Comparison of ENCODE assay signal across 21 cellular contexts in genomic region chr15:41778503-41778902, GRCh38. TPM values are rescaled to one million over a fixed set of nuclear protein-coding genes. Genes with fewer than 3 reads are reported as not detected.
A peak's percentile ranks its signal among the peaks of the same experiment; 100 is the strongest.
DNase-seq lines count a peak whose midpoint lies in the region; ATAC-seq and TF ChIP-seq lines count a peak whose summit lies in the region.
"Had no signal": no experiment of that assay in that cellular context is flagged by ENCODE, and none has a peak within 500 bp of the region (broad histone marks: within the 10 kb centered on the region; RNA-seq: fewer than 3 reads in every experiment).

No MANE protein-coding gene starts in this region.

- TF ChIP-seq CTCF in CD4-positive, alpha-beta T cell (IDR thresholded peaks at IDR 0.05) = no peak
- no peak for TF ChIP-seq CTCF in Loucy (conservative IDR thresholded peaks at IDR 0.05; ENCODE audit: low read length)
- TF ChIP-seq CTCF in Peyer's patch (IDR thresholded peaks at IDR 0.05) = no peak

- intact Hi-C loops in CD4-positive, alpha-beta T cell (cut with DNase I, micrococcal nuclease) = no loop called here

- H3K4me3 ChIP-seq in Loucy (ENCODE audit: low read length, poor library complexity, severe bottlenecking) (peak overlapping the region; percentile 95), Peyer's patch (no peak overlapping the region)
- H3K4me3 ChIP-seq: ascending aorta, gastrocnemius medialis, ovary, vagina had no signal

- peak overlapping the region; percentile 21 for H3K4me3 Mint-ChIP-seq in CD4-positive, alpha-beta T cell
- peak overlapping the region in 6 of 10 donors; percentile 1 to 46 (median 21) for H3K4me3 Mint-ChIP-seq in naive thymus-derived CD8-positive, alpha-beta T cell
- H3K4me3 Mint-ChIP-seq: memory B cell; stimulated activated naive CD8-positive, alpha-beta T cell treated with anti-CD3 and anti-CD28 coated beads, Interleukin-15, Interleukin-2, amounts not matched to agents 100 ng/mL and 50 ng/mL, for 24 hours had no signal

- H3K9me3 ChIP-seq in CD4-positive, alpha-beta T cell (ENCODE audit: control insufficient read depth, low read length) = no peaks in the 10 kb centered on the region
- H3K9me3 ChIP-seq in Loucy (ENCODE audit: insufficient read depth, low read depth, low read length) (no peaks in the 10 kb centered on the region), Peyer's patch (no peaks in the 10 kb centered on the region)
- H3K9me3 ChIP-seq: ascending aorta, gastrocnemius medialis, ovary, vagina had no signal

- H3K27ac ChIP-seq in CD4-positive, alpha-beta T cell (ENCODE audit: low read depth, low read length) = no peak overlapping the region
- H3K27ac ChIP-seq in Peyer's patch = no peak overlapping the region
- H3K27ac ChIP-seq: ascending aorta had no signal

- no peaks in the 10 kb centered on the region for H3K9me3 Mint-ChIP-seq in CD4-positive, alpha-beta T cell
- H3K9me3 Mint-ChIP-seq in naive thymus-derived CD8-positive, alpha-beta T cell = no peaks in the 10 kb centered on the region
- H3K9me3 Mint-ChIP-seq: memory B cell; stimulated activated naive CD8-positive, alpha-beta T cell treated with anti-CD3 and anti-CD28 coated beads, Interleukin-15, Interleukin-2, amounts not matched to agents 100 ng/mL and 50 ng/mL, for 24 hours had no signal

- H3K36me3 ChIP-seq in Loucy (ENCODE audit: insufficient read depth, low read length) = no peaks in the 10 kb centered on the region
- no peaks in the 10 kb centered on the region for H3K36me3 ChIP-seq in Peyer's patch
- H3K36me3 ChIP-seq: ascending aorta, gastrocnemius medialis, ovary, vagina had no signal

- CTCF ChIA-PET in CD4-positive, alpha-beta T cell (lab: Charles Lee) = no interaction called here

- H3K36me3 Mint-ChIP-seq in CD4-positive, alpha-beta T cell (ENCODE audit: low read depth) = peaks cover 28% of the 10 kb centered on the region
- peaks cover 5 to 28% (median 9%) of the 10 kb centered on the region in 3 donors for H3K36me3 Mint-ChIP-seq in naive thymus-derived CD8-positive, alpha-beta T cell

- peaks cover 82% of the 10 kb centered on the region for H3K4me1 ChIP-seq in Loucy (ENCODE audit: insufficient read depth, low read length, poor library complexity, severe bottlenecking)
- H3K4me1 ChIP-seq in Peyer's patch = peaks cover 0 to 41% (median 4%) of the 10 kb centered on the region in 4 donors

- peak overlapping the region; percentile 86 for H3K9ac ChIP-seq in Loucy (ENCODE audit: low read depth, low read length, poor library complexity, severe bottlenecking)

- no peaks in the 10 kb centered on the region for H3K27me3 Mint-ChIP-seq in CD4-positive, alpha-beta T cell
- no peaks in the 10 kb centered on the region for H3K27me3 Mint-ChIP-seq in naive thymus-derived CD8-positive, alpha-beta T cell
- H3K27me3 Mint-ChIP-seq: memory B cell; stimulated activated naive CD8-positive, alpha-beta T cell treated with anti-CD3 and anti-CD28 coated beads, Interleukin-15, Interleukin-2, amounts not matched to agents 100 ng/mL and 50 ng/mL, for 24 hours had no signal

- H3K4me1 Mint-ChIP-seq in CD4-positive, alpha-beta T cell (ENCODE audit: low read depth) = peaks cover 77% of the 10 kb centered on the region
- H3K4me1 Mint-ChIP-seq in naive thymus-derived CD8-positive, alpha-beta T cell = peaks cover 36 to 89% (median 78%) of the 10 kb centered on the region in 4 donors

- POLR2A ChIA-PET in CD4-positive, alpha-beta T cell (lab: Charles Lee) = no interaction called here
- POLR2A ChIA-PET in naive thymus-derived CD8-positive, alpha-beta T cell (lab: Charles Lee) = interaction anchor here (0.6 kb wide), 1 partner anchor 88 kb away, joined by 5 read pairs; no protein-coding TSS in a partner anchor

- H3K9me2 ChIP-seq in Loucy (replicated peaks; ENCODE audit: low read depth, low read length) = no peaks in the 10 kb centered on the region

- no peak overlapping the region for H2AFZ ChIP-seq in Loucy (ENCODE audit: low read length)

- peak overlapping the region; percentile 91 for H3K4me2 ChIP-seq in Loucy (ENCODE audit: low read depth, low read length, poor library complexity, severe bottlenecking)

- H4K20me1 ChIP-seq in Loucy (ENCODE audit: insufficient read depth, low read length, poor library complexity, severe bottlenecking) = no peaks in the 10 kb centered on the region

- no peak for DNase-seq in CD4-positive, alpha-beta T cell
- DNase-seq in dermis blood vessel endothelial cell (peak; percentile 62), Peyer's patch (no peak), GOT3 (lab: John Stamatoyannopoulos, UW) (no peak), SK-N-DZ (ENCODE audit: low spot score) (no peak), glomerular visceral epithelial cell (ENCODE audit: extremely low spot score) (no peak)
- no peak for DNase-seq in naive thymus-derived CD8-positive, alpha-beta T cell
- DNase-seq: activated effector memory CD4-positive, alpha-beta T cell treated with Interleukin-2 at 50 U/mL for 16 hours; DMS53; gastrocnemius medialis; MM.1S; NCI-H2029; NCI-H526; ovary; small intestine; T-helper 9 cell had no signal

- H3K27ac Mint-ChIP-seq in CD4-positive, alpha-beta T cell = no peak overlapping the region
- peak overlapping the region in 5 of 10 donors; percentile 19 to 72 (median 54) for H3K27ac Mint-ChIP-seq in naive thymus-derived CD8-positive, alpha-beta T cell
- H3K27ac Mint-ChIP-seq: memory B cell; stimulated activated naive CD8-positive, alpha-beta T cell treated with anti-CD3 and anti-CD28 coated beads, Interleukin-15, Interleukin-2, amounts not matched to agents 100 ng/mL and 50 ng/mL, for 24 hours had no signal

- TF ChIP-seq POLR2A in Peyer's patch (IDR thresholded peaks at IDR 0.05) = no peak

- H3F3A ChIP-seq in Loucy (ENCODE audit: low read depth) = no peaks in the 10 kb centered on the region

- no peak for ATAC-seq in CD4-positive, alpha-beta T cell (ENCODE audit: poor library complexity)
- no peak for ATAC-seq in naive thymus-derived CD8-positive, alpha-beta T cell
- ATAC-seq: gastrocnemius medialis had no signal

- peaks cover 71% of the 10 kb centered on the region for H3K79me2 ChIP-seq in Loucy (ENCODE audit: insufficient read depth, low read length)

- no peaks in the 10 kb centered on the region for H3K27me3 ChIP-seq in CD4-positive, alpha-beta T cell (ENCODE audit: control insufficient read depth, insufficient read depth, low read length)
- H3K27me3 ChIP-seq in Loucy (ENCODE audit: insufficient read depth, low read length, poor library complexity, severe bottlenecking) (no peaks in the 10 kb centered on the region), Peyer's patch (no peaks in the 10 kb centered on the region)
- H3K27me3 ChIP-seq: ascending aorta, gastrocnemius medialis, ovary, vagina had no signal

RNA-seq across cellular contexts. Expression of gene MAPKBP1, which starts 4.2 kb away (rescaled TPM):
- 10 to 100 TPM; 26.0 to 30.0 TPM for total RNA-seq in CD4-positive, alpha-beta T cell
- total RNA-seq in dermis blood vessel endothelial cell (19.4 and 20.8 TPM in 2 replicates), Peyer's patch (10 to 100 TPM; 29.7 to 69.8 (median 48.7) TPM)
- 10 to 100 TPM; 36.0 to 39.8 TPM for total RNA-seq in naive thymus-derived CD8-positive, alpha-beta T cell
- 1 to 10 TPM; 1.5 to 4.0 (median 2.4) TPM for polyA plus RNA-seq in naive thymus-derived CD8-positive, alpha-beta T cell
- polyA plus RNA-seq in SK-N-DZ (2014; cell fraction: cytosol; rRNA removed) = 6.4 and 8.6 TPM in 2 replicates
- 20.7 and 31.7 TPM in 2 replicates for polyA plus RNA-seq in SK-N-DZ (2014; cell fraction: nucleus; rRNA removed)

RNA-seq across cellular contexts. Expression of gene JMJD7, which starts 49.4 kb away (rescaled TPM):
- 10 to 100 TPM; 35.6 to 38.4 TPM for total RNA-seq in CD4-positive, alpha-beta T cell
- total RNA-seq in dermis blood vessel endothelial cell (4.1 and 5.3 TPM in 2 replicates), Peyer's patch (10 to 100 TPM in 3 of 4 donors, 1 to 10 TPM in 1; 9.1 to 61.1 (median 13.1) TPM)
- total RNA-seq in naive thymus-derived CD8-positive, alpha-beta T cell = 10 to 100 TPM; 60.2 to 81.4 TPM
- polyA plus RNA-seq in naive thymus-derived CD8-positive, alpha-beta T cell = 10 to 100 TPM; 19.1 to 22.6 (median 20.8) TPM
- 9.5 and 10.0 TPM in 2 replicates for polyA plus RNA-seq in SK-N-DZ (2014; cell fraction: cytosol; rRNA removed)
- polyA plus RNA-seq in SK-N-DZ (2014; cell fraction: nucleus; rRNA removed) = 25.2 and 26.4 TPM in 2 replicates
